In genomic region chr2:168338803-168339437, GRCh38 we compare ENCODE assay signal across 24 cellular contexts.
"Had no signal": no experiment of that assay in that cellular context is flagged by ENCODE, and none has a peak within 500 bp of the region (broad histone marks: within the 10 kb centered on the region; RNA-seq: fewer than 3 reads in every experiment).

No MANE protein-coding gene starts in this region.

- H3K27ac ChIP-seq: gastrocnemius medialis, heart left ventricle, hepatocyte, neural progenitor cell, psoas muscle, sigmoid colon, stomach, thyroid gland, vagina had no signal

- ATAC-seq: effector memory CD8-positive, alpha-beta T cell; gastrocnemius medialis; heart left ventricle; left lobe of liver; psoas muscle; right cardiac atrium; stimulated activated effector memory CD8-positive, alpha-beta T cell treated with anti-CD3 and anti-CD28 coated beads, Interleukin-12 subunit alpha, Interleukin-12 subunit beta, amount 100 ng/mL, for 72 hours had no signal

- H2AFZ ChIP-seq: hepatocyte, neural progenitor cell had no signal

- H3K4me3 ChIP-seq: gastrocnemius medialis, heart left ventricle, hepatocyte, lung, neural progenitor cell, psoas muscle, sigmoid colon, stomach, thyroid gland, vagina had no signal

- H3K9ac ChIP-seq: neural progenitor cell had no signal

- H3K79me2 ChIP-seq: hepatocyte had no signal

- H3K9me3 ChIP-seq: gastrocnemius medialis, heart left ventricle, psoas muscle, sigmoid colon, stomach, thyroid gland, vagina had no signal

- H3K36me3 ChIP-seq: gastrocnemius medialis, heart left ventricle, neural progenitor cell, sigmoid colon, stomach, thyroid gland, vagina had no signal

- H3K27me3 ChIP-seq: gastrocnemius medialis, hepatocyte, neural progenitor cell, sigmoid colon, stomach, thyroid gland, vagina had no signal

- H3K4me2 ChIP-seq: hepatocyte, neural progenitor cell had no signal

- DNase-seq: cortex of kidney; effector memory CD8-positive, alpha-beta T cell; erythroblast; gastrocnemius medialis; heart left ventricle; kidney; naive B cell; nucleus accumbens; posterior cingulate gyrus; psoas muscle; right cardiac atrium; sigmoid colon; stimulated activated CD4-positive, alpha-beta T cell treated with anti-CD3 and anti-CD28 coated beads, Interleukin-2, amount 100 ng/mL, for 24 hours; stimulated activated CD4-positive, alpha-beta T cell treated with anti-CD3 and anti-CD28 coated beads, Interleukin-4, amount 100 ng/mL, for 24 hours; stimulated activated naive CD4-positive, alpha-beta T cell treated with Interleukin-2 at 50 U/mL for 16 hours; stomach; thyroid gland; trophoblast cell had no signal

- H3K4me1 ChIP-seq: gastrocnemius medialis, heart left ventricle, psoas muscle, sigmoid colon, thyroid gland, vagina had no signal
